9 cellular contexts compared by ENCODE assay signal in the genomic region with DNA sequence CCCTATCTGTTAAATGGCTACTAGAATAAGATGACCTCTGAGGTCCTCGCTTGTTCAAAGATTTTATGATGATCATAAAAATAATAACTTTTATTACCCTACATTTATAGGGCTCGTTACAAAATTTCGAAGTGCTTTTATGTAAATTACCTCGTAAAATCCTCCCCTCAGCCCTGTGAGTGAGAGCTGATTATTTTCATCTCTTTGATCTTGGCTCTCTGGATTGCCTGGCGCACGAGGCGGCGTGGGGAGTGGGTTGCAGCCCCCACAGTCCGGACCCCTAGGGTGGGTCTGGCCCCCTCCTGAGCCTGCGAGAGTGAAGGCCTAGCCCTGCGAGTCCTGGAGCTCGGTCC. TPM values are rescaled to one million over a fixed set of nuclear protein-coding genes. Genes with fewer than 3 reads are reported as not detected.
DNase-seq lines count a peak whose midpoint lies in the region; ATAC-seq and TF ChIP-seq lines count a peak whose summit lies in the region.
"Had no signal": no experiment of that assay in that cellular context is flagged by ENCODE, and none has a peak within 500 bp of the region (broad histone marks: within the 10 kb centered on the region; RNA-seq: fewer than 3 reads in every experiment).

No MANE protein-coding gene starts in this region.

- H3K36me3 Mint-ChIP-seq in activated CD8-positive, alpha-beta memory T cell treated with anti-CD3 and anti-CD28 coated beads, Interleukin-2, amount 10 ng/mL, durations not matched to agents 7 days and 5 days, result no peaks in the 10 kb centered on the region
- no peaks in the 10 kb centered on the region for H3K36me3 Mint-ChIP-seq in activated naive CD8-positive, alpha-beta T cell

- no peaks in the 10 kb centered on the region for H3K9me3 Mint-ChIP-seq in activated CD8-positive, alpha-beta memory T cell treated with anti-CD3 and anti-CD28 coated beads, Interleukin-2, amount 10 ng/mL, durations not matched to agents 7 days and 5 days (ENCODE audit: low read depth)
- no peaks in the 10 kb centered on the region for H3K9me3 Mint-ChIP-seq in activated naive CD8-positive, alpha-beta T cell (ENCODE audit: low read depth)

- peaks cover 0 to 32% of the 10 kb centered on the region in 2 donors for H3K4me1 ChIP-seq in left lung
- peaks cover 21% of the 10 kb centered on the region for H3K4me1 ChIP-seq in stomach smooth muscle (ENCODE audit: control insufficient read depth, insufficient read depth, low read length)

- no peak for TF ChIP-seq CTCF in left lung (IDR thresholded peaks at IDR 0.05)

- H3K27ac ChIP-seq in left lung, result no peak overlapping the region
- no peak overlapping the region for H3K27ac ChIP-seq in stomach smooth muscle (ENCODE audit: low read length)

- peaks cover 14% of the 10 kb centered on the region for H3K4me1 Mint-ChIP-seq in activated CD8-positive, alpha-beta memory T cell treated with anti-CD3 and anti-CD28 coated beads, Interleukin-2, amount 10 ng/mL, durations not matched to agents 7 days and 5 days
- H3K4me1 Mint-ChIP-seq in activated naive CD8-positive, alpha-beta T cell (ENCODE audit: low read depth), result peaks cover 28% of the 10 kb centered on the region

- no peaks in the 10 kb centered on the region for H3K9me3 ChIP-seq in left lung
- no peaks in the 10 kb centered on the region for H3K9me3 ChIP-seq in stomach smooth muscle (ENCODE audit: control insufficient read depth in 2 of 2, low read length in 2 of 2)

- H3K27me3 Mint-ChIP-seq in activated CD8-positive, alpha-beta memory T cell treated with anti-CD3 and anti-CD28 coated beads, Interleukin-2, amount 10 ng/mL, durations not matched to agents 7 days and 5 days, result peaks cover 59% of the 10 kb centered on the region
- H3K27me3 Mint-ChIP-seq in activated naive CD8-positive, alpha-beta T cell, result no peaks in the 10 kb centered on the region

- H3K27ac Mint-ChIP-seq in activated CD8-positive, alpha-beta memory T cell treated with anti-CD3 and anti-CD28 coated beads, Interleukin-2, amount 10 ng/mL, durations not matched to agents 7 days and 5 days, result no peak overlapping the region
- no peak overlapping the region for H3K27ac Mint-ChIP-seq in activated naive CD8-positive, alpha-beta T cell

- no peak overlapping the region for H3K9ac ChIP-seq in stomach smooth muscle (ENCODE audit: low read length in 2 of 2)

- H3K4me3 Mint-ChIP-seq in activated CD8-positive, alpha-beta memory T cell treated with anti-CD3 and anti-CD28 coated beads, Interleukin-2, amount 10 ng/mL, durations not matched to agents 7 days and 5 days, result peak overlapping the region; percentile 68
- H3K4me3 Mint-ChIP-seq in activated naive CD8-positive, alpha-beta T cell, result peak overlapping the region; percentile 72

- ATAC-seq in activated CD8-positive, alpha-beta memory T cell treated with anti-CD3 and anti-CD28 coated beads, Interleukin-2, amount 10 ng/mL, durations not matched to agents 7 days and 5 days, result no peak
- ATAC-seq in left lung, result no peak
- no peak for ATAC-seq in HG03175 (IDR thresholded peaks at IDR 0.05; ENCODE audit: unreplicated experiment)
- ATAC-seq in GM18870 (IDR thresholded peaks at IDR 0.05; ENCODE audit: unreplicated experiment), result no peak

- H3K36me3 ChIP-seq in left lung (no peaks in the 10 kb centered on the region), stomach smooth muscle (ENCODE audit: control insufficient read depth in 2 of 2, insufficient read depth in 2 of 2, low read length in 2 of 2) (no peaks in the 10 kb centered on the region)

- peak overlapping the region; percentile 30 to 46 for H3K4me3 ChIP-seq in left lung
- peak overlapping the region; percentile 66 to 70 for H3K4me3 ChIP-seq in stomach smooth muscle (ENCODE audit: low read length in 2 of 2)

- intact Hi-C loops in left lung (cut with DNase I), result no loop called here

- DNase-seq in activated CD8-positive, alpha-beta memory T cell treated with anti-CD3 and anti-CD28 coated beads, Interleukin-2, amount 10 ng/mL, durations not matched to agents 7 days and 5 days, result no peak
- DNase-seq in activated CD8-positive, alpha-beta memory T cell treated with anti-CD3 and anti-CD28 coated beads, Interleukin-2, amount 50 U/mL, for 4 hours, result no peak
- DNase-seq in left lung (no peak), NCI-H2107 (lab: John Stamatoyannopoulos, UW) (no peak)

- H3K27me3 ChIP-seq in left lung, result peaks cover 44 to 92% of the 10 kb centered on the region in 2 donors
- H3K27me3 ChIP-seq in stomach smooth muscle (ENCODE audit: control insufficient read depth in 1 of 2, insufficient read depth in 2 of 2, low read length in 2 of 2), result peaks cover 25 to 36% of the 10 kb centered on the region in 2 donors

- CTCF ChIA-PET in activated CD8-positive, alpha-beta memory T cell treated with anti-CD3 and anti-CD28 coated beads, Interleukin-2, amount 10 ng/mL, durations not matched to agents 7 days and 5 days (lab: Charles Lee), result interaction anchor here (2.8 kb wide), 1 partner anchor 213 kb away, joined by 10 read pairs; no protein-coding TSS in a partner anchor

RNA-seq across cellular contexts. Expression of gene SDK2, which starts 1.6 kb away (rescaled TPM):
- 1 to 10 TPM in 1 of 2 experiments, under 1 TPM in 1; 0.09 to 3.7 TPM for total RNA-seq in activated CD8-positive, alpha-beta memory T cell treated with anti-CD3 and anti-CD28 coated beads, Interleukin-2, amount 10 ng/mL, durations not matched to agents 7 days and 5 days
- total RNA-seq in left lung, result 1 to 10 TPM; 6.3 to 7.3 TPM
- total RNA-seq: dermis microvascular lymphatic vessel endothelial cell had no signal
